In the genomic region with DNA sequence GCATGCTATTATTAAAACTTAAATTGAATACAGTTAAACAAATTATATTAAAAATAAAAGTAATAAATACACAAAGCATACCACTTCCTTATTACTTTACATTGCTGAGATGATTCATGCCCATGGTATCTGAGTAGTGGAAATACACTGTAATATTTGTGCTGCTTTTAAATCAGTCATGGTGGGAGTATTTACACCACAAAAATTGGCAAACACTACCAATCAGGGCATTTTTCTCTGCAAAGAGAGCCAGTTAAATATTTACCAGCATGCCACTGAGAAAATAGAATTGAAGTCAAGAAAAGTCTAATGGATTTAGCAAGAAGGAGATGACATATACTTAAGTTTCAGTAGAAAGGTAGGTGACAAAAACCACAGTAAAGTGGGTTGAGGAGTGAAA, we compare ENCODE assay signal across 12 cellular contexts. TPM values are rescaled to one million over a fixed set of nuclear protein-coding genes. Genes with fewer than 3 reads are reported as not detected.
DNase-seq lines count a peak whose midpoint lies in the region; ATAC-seq, FAIRE-seq and TF ChIP-seq lines count a peak whose summit lies in the region.
"Had no signal": no experiment of that assay in that cellular context is flagged by ENCODE, and none has a peak within 500 bp of the region (broad histone marks: within the 10 kb centered on the region; RNA-seq: fewer than 3 reads in every experiment).

No MANE protein-coding gene starts in this region.

- H3K36me3 ChIP-seq in GM12878 (ENCODE audit: control insufficient read depth in 2 of 2, insufficient read depth in 2 of 2, low read length in 1 of 2) (no peaks in the 10 kb centered on the region), HepG2 (replicated peaks in 1 of 2; ENCODE audit: control insufficient read depth in 1 of 2, insufficient read depth in 2 of 2, low read length in 2 of 2) (0 out of 5 replicates have a peak, but pooled peaks cover 0 to 3% of the 10 kb centered on the region in 2 experiments)
- no peaks in the 10 kb centered on the region for H3K36me3 ChIP-seq in CD8-positive, alpha-beta T cell (ENCODE audit: insufficient read depth, low read length)

- BruUV-seq in GM12878 (replicated peaks; lab: Mats Ljungman, UMichigan) (no TSS peak), HepG2 (replicated peaks; lab: Mats Ljungman, UMichigan) (no TSS peak)

- no peak overlapping the region for H3K27ac Mint-ChIP-seq in CD8-positive, alpha-beta T cell

- H3K9ac ChIP-seq in GM12878 (ENCODE audit: control insufficient read depth, insufficient read depth, low read length) (no peak overlapping the region), HepG2 (ENCODE audit: insufficient read depth, low read depth, low read length) (no peak overlapping the region)

- H4K20me1 ChIP-seq in GM12878 (ENCODE audit: control insufficient read depth, insufficient read depth) (no peaks in the 10 kb centered on the region), HepG2 (ENCODE audit: insufficient read depth, low read length) (no peaks in the 10 kb centered on the region)

- in situ Hi-C loops in GM12878 (cut with MboI), result no loop called here
- in situ Hi-C loops in HepG2 (cut with HindIII; ENCODE audit: extremely low pct_ligation_motif_present, low pct_unique_long_range_greater_than_20kb), result no loop called here

- POLR2A ChIA-PET in GM12878 (lab: Charles Lee) (no interaction called here), HepG2 (lab: Yijun Ruan, JAX) (no interaction called here)
- POLR2A ChIA-PET in CD8-positive, alpha-beta T cell (lab: Charles Lee), result no interaction called here

- H2AFZ ChIP-seq in GM12878 (ENCODE audit: control insufficient read depth, low read depth, low read length) (no peak overlapping the region), HepG2 (ENCODE audit: low read length) (no peak overlapping the region)

- RAD21 ChIA-PET in GM12878 (lab: Charles Lee; ENCODE audit: unreplicated experiment), result no interaction called here

- TF ChIP-seq RAD21 in GM12878 (IDR thresholded peaks at IDR 0.05; ENCODE audit: insufficient read depth, low read depth, low read length) (no peak), HepG2 (CRISPR knock-in tag; IDR thresholded peaks at IDR 0.05) (no peak)

- H3K27ac ChIP-seq in GM12878 (ENCODE audit: control insufficient read depth, insufficient read depth) (no peak overlapping the region), HepG2 (ENCODE audit: extremely low read length, insufficient read depth, low read length) (peak overlapping the region; percentile 38)
- no peak overlapping the region for H3K27ac ChIP-seq in CD8-positive, alpha-beta T cell (ENCODE audit: low read depth, low read length)
- H3K27ac ChIP-seq: HL-60, SK-N-MC had no signal

- TF ChIP-seq CTCF in AG09319 (IDR thresholded peaks at IDR 0.05; ENCODE audit: low read depth, low read length) (no peak), GM12878 (IDR thresholded peaks at IDR 0.05 in 2 of 3, conservative IDR thresholded peaks at IDR 0.05 in 1 of 3; ENCODE audit: control insufficient read depth in 2 of 3, extremely low read depth in 1 of 3, insufficient read depth in 1 of 3, low read depth in 3 of 3, low read length in 3 of 3) (no peak), HepG2 (CRISPR knock-in tag; IDR thresholded peaks at IDR 0.05) (no peak)
- TF ChIP-seq CTCF in CD8-positive, alpha-beta T cell (IDR thresholded peaks at IDR 0.05), result no peak

- H3K9me3 Mint-ChIP-seq in CD8-positive, alpha-beta T cell, result no peaks in the 10 kb centered on the region

- H3K4me1 Mint-ChIP-seq in CD8-positive, alpha-beta T cell (ENCODE audit: low read depth), result no peaks in the 10 kb centered on the region

- no peak for TF ChIP-seq POLR2A in GM12878 (IDR thresholded peaks at IDR 0.05; ENCODE audit: low read depth, low read length)
- no peak for TF ChIP-seq POLR2A in HepG2 (IDR thresholded peaks at IDR 0.05; ENCODE audit: insufficient read depth in 1 of 2, low read depth in 2 of 2, low read length in 2 of 2)

- H3K4me3 ChIP-seq in GM12878 (no peak overlapping the region), HepG2 (replicated peaks in 1 of 3; ENCODE audit: insufficient read depth in 1 of 3, low read depth in 2 of 3, low read length in 3 of 3) (no peak overlapping the region)
- no peak overlapping the region for H3K4me3 ChIP-seq in CD8-positive, alpha-beta T cell (ENCODE audit: low read depth, low read length)
- H3K4me3 ChIP-seq: SK-N-MC had no signal

- H3K4me1 ChIP-seq in GM12878 (ENCODE audit: control insufficient read depth, insufficient read depth, low read length) (no peaks in the 10 kb centered on the region), HepG2 (ENCODE audit: insufficient read depth, low read length) (peaks cover 32% of the 10 kb centered on the region)
- H3K4me1 ChIP-seq in CD8-positive, alpha-beta T cell (ENCODE audit: insufficient read depth, low read length), result no peaks in the 10 kb centered on the region

- intact Hi-C loops in GM12878 (cut with micrococcal nuclease; ENCODE audit: unreplicated experiment), result no loop called here
- intact Hi-C loops in HepG2 (cut with micrococcal nuclease; ENCODE audit: unreplicated experiment), result no loop called here
- intact Hi-C loops in CD8-positive, alpha-beta T cell (cut with DNase I, micrococcal nuclease), result no loop called here

- H3K4me2 ChIP-seq in GM12878 (ENCODE audit: control insufficient read depth, insufficient read depth) (no peak overlapping the region), HepG2 (ENCODE audit: low read depth, low read length) (peak overlapping the region; percentile 14; the same call in 1 of the 2 replicates)

- ATAC-seq in GM12878, result peak; percentile 81
- ATAC-seq in HepG2, result peak; percentile 69
- ATAC-seq in GM21737 (IDR thresholded peaks at IDR 0.05; ENCODE audit: unreplicated experiment), result no peak
- no peak for ATAC-seq in CD8-positive, alpha-beta T cell

- FAIRE-seq in GM12878 (lab: Jason Lieb, UNC) (no peak), HepG2 (lab: Jason Lieb, UNC) (peak; percentile 30)
- FAIRE-seq: D721Med, H1 had no signal

- H3K27me3 Mint-ChIP-seq in CD8-positive, alpha-beta T cell (ENCODE audit: low read depth), result peaks cover 7% of the 10 kb centered on the region

- SMC1A ChIA-PET in GM12878 (lab: Charles Lee; ENCODE audit: uncharacterized antibody, unreplicated experiment), result no interaction called here

- no peaks in the 10 kb centered on the region for H3K36me3 Mint-ChIP-seq in CD8-positive, alpha-beta T cell

- H3K27me3 ChIP-seq in GM12878 (replicated peaks in 1 of 2; ENCODE audit: control insufficient read depth in 2 of 2, insufficient read depth in 2 of 2, low read length in 1 of 2) (no peaks in the 10 kb centered on the region; a peak in 2 of 4 replicates), HepG2 (ENCODE audit: control insufficient read depth in 1 of 2, insufficient read depth in 2 of 2, low read length in 2 of 2) (no peaks in the 10 kb centered on the region)
- H3K27me3 ChIP-seq in CD8-positive, alpha-beta T cell (ENCODE audit: insufficient read depth, low read length), result no peaks in the 10 kb centered on the region

- CTCF ChIA-PET in GM12878 (lab: Yijun Ruan, JAX), result no interaction called here
- CTCF ChIA-PET in HepG2 (lab: Yijun Ruan, JAX; ENCODE audit: low intra/inter-chr PET ratio, low total read pairs), result no interaction called here
- CTCF ChIA-PET in CD8-positive, alpha-beta T cell (lab: Charles Lee), result no interaction called here

- no peaks in the 10 kb centered on the region for H3K79me2 ChIP-seq in GM12878 (ENCODE audit: control insufficient read depth, insufficient read depth, low read length)
- peaks cover 42% of the 10 kb centered on the region for H3K79me2 ChIP-seq in HepG2 (ENCODE audit: insufficient read depth, low read length)

- TF ChIP-seq EP300 in GM12878 (IDR thresholded peaks at IDR 0.05; ENCODE audit: borderline replicate concordance in 1 of 2, control insufficient read depth in 1 of 2, low read depth in 2 of 2, low read length in 2 of 2) (no peak), HepG2 (IDR thresholded peaks at IDR 0.05; ENCODE audit: low read depth in 2 of 2, low read length in 2 of 2) (peak in 1 of 2 experiments; percentile 53; a peak in 1 of 4 replicates), HepG2 (CRISPR knock-in tag; IDR thresholded peaks at IDR 0.05; ENCODE audit: borderline replicate concordance) (no peak)

- H3K4me3 Mint-ChIP-seq in CD8-positive, alpha-beta T cell, result no peak overlapping the region

- H3K9me3 ChIP-seq in GM12878 (replicated peaks; ENCODE audit: control insufficient read depth, insufficient read depth, low read length) (no peaks in the 10 kb centered on the region), HepG2 (ENCODE audit: low read length) (no peaks in the 10 kb centered on the region)
- no peaks in the 10 kb centered on the region for H3K9me3 ChIP-seq in CD8-positive, alpha-beta T cell (ENCODE audit: low read length)

- DNase-seq in AG09319 (ENCODE audit: extremely low read depth, low read depth) (peak; percentile 35), HT1080 (ENCODE audit: low read depth) (peak; percentile 87), GM12878 (ENCODE audit: low read depth, low spot score) (peak; percentile 3), HepG2 (ENCODE audit: low spot score) (peak; percentile 86), NCI-H2029 (lab: John Stamatoyannopoulos, UW) (no peak)
- DNase-seq in CD8-positive, alpha-beta T cell, result no peak
- no peak for DNase-seq in stimulated activated naive CD4-positive, alpha-beta T cell (lab: John Stamatoyannopoulos, UW)

RNA-seq across cellular contexts. Expression of gene PPARG, which starts 19.6 kb away (rescaled TPM):
- 1.7 and 2.6 TPM in 2 replicates for total RNA-seq in HT1080 (2014; rRNA removed; shearing (Covaris generic))
- 1.4 and 1.8 TPM in 2 replicates for polyA plus RNA-seq in HT1080 (2015; cell fraction: cytosol; rRNA removed)
- polyA plus RNA-seq in HT1080 (2015; cell fraction: nucleus; rRNA removed), result 1.1 and 1.3 TPM in 2 replicates
- not detected in 2 replicates for total RNA-seq in GM12878 (2013; cell fraction: nucleolus; rRNA removed)
- total RNA-seq in GM12878 (2014; rRNA removed) (0.11 TPM in 1 of 2 replicates, not detected in the other), GM12878 (2014; rRNA removed; fragmentation: Illumina TruSeq; extraction: Trizol) (not detected in 2 replicates), GM12878 (2021) (0.15 and 0.16 TPM in 2 replicates), HepG2 (2016; rRNA removed; fragmentation: Illumina TruSeq; extraction: Trizol) (13.9 and 14.4 TPM in 2 replicates)
- polyA plus RNA-seq in GM12878 (2011; ENCODE audit: low read depth), result not detected
- polyA plus RNA-seq in GM12878 (2011; rRNA removed) (0.86 and 0.91 TPM in 2 replicates), GM12878 (2014; fragmentation: Illumina TruSeq; extraction: Trizol) (0.06 TPM in 1 of 2 replicates, not detected in the other), GM12878 (2014; fragmentation: Nextera tagmentation; extraction: Ambion mirVana) (not detected), GM12878 (2014; rRNA removed) (not detected in 2 replicates), GM12878 (2016; fragmentation: Nextera tagmentation; extraction: Ambion mirVana) (under 1 TPM in 1 of 2 experiments, not detected in 1; 0.12 TPM), HepG2 (2011; rRNA removed) (57.4 and 58.3 TPM in 2 replicates)
- 0.39 and 0.47 TPM in 2 replicates for polyA plus RNA-seq in GM12878 (2011; cell fraction: cytosol; rRNA removed)
- polyA plus RNA-seq in GM12878 (2011; cell fraction: nucleus; rRNA removed), result 0.22 and 0.41 TPM in 2 replicates
- polyA plus RNA-seq in GM12878 (2012), result 0.10 and 0.11 TPM in 2 replicates
- polyA minus RNA-seq in GM12878 (2011; rRNA and poly(A)+ RNA removed), result 1.2 and 2.2 TPM in 2 replicates
- 0.62 and 1.2 TPM in 2 replicates for polyA minus RNA-seq in GM12878 (2011; cell fraction: cytosol; rRNA and poly(A)+ RNA removed)
- polyA minus RNA-seq in GM12878 (2011; cell fraction: nucleus; rRNA and poly(A)+ RNA removed), result 0.60 and 1.6 TPM in 2 replicates
- total RNA-seq in HepG2 (2016; cell fraction: cytosol; rRNA removed; fragmentation: Illumina TruSeq; extraction: Trizol; ENCODE audit: low read depth), result 46.6 and 50.3 TPM in 2 replicates
- total RNA-seq in HepG2 (2016; cell fraction: insoluble cytoplasmic fraction; rRNA removed; fragmentation: Illumina TruSeq; extraction: Trizol), result 12.2 and 12.9 TPM in 2 replicates
- 42.4 and 46.0 TPM in 2 replicates for total RNA-seq in HepG2 (2016; cell fraction: membrane; rRNA removed; fragmentation: Illumina TruSeq; extraction: Trizol)
- total RNA-seq in HepG2 (2016; cell fraction: nucleus; rRNA removed; fragmentation: Illumina TruSeq; extraction: Trizol), result 9.1 and 11.2 TPM in 2 replicates
- 39.7 and 54.9 TPM in 2 replicates for polyA plus RNA-seq in HepG2 (2011; cell fraction: cytosol; rRNA removed)
- 20.9 and 23.5 TPM in 2 replicates for polyA plus RNA-seq in HepG2 (2011; cell fraction: nucleus; rRNA removed)
- polyA plus RNA-seq in HepG2 (2012), result 46.8 and 53.5 TPM in 2 replicates
- 43.6 and 44.8 TPM in 2 replicates for polyA plus RNA-seq in HepG2 (2016; cell fraction: cytosol; fragmentation: Illumina TruSeq; extraction: Trizol; ENCODE audit: low read depth)
- 14.1 and 15.7 TPM in 2 replicates for polyA plus RNA-seq in HepG2 (2016; cell fraction: insoluble cytoplasmic fraction; fragmentation: Illumina TruSeq; extraction: Trizol; ENCODE audit: low read depth)
- polyA plus RNA-seq in HepG2 (2016; cell fraction: membrane; fragmentation: Illumina TruSeq; extraction: Trizol; ENCODE audit: low read depth), result 44.6 and 47.3 TPM in 2 replicates
- 10.1 and 12.7 TPM in 2 replicates for polyA plus RNA-seq in HepG2 (2016; cell fraction: nucleus; fragmentation: Illumina TruSeq; extraction: Trizol; ENCODE audit: insufficient read depth, low read depth)
- polyA minus RNA-seq in HepG2 (2011; rRNA and poly(A)+ RNA removed; ENCODE audit: low replicate concordance), result 77.5 and 86.5 TPM in 2 replicates
- 38.8 and 51.7 TPM in 2 replicates for polyA minus RNA-seq in HepG2 (2011; cell fraction: cytosol; rRNA and poly(A)+ RNA removed)
- polyA minus RNA-seq in HepG2 (2011; cell fraction: nucleus; rRNA and poly(A)+ RNA removed), result 98.1 and 113 TPM in 2 replicates
- not detected for total RNA-seq in CD8-positive, alpha-beta T cell
- total RNA-seq: H1 had no signal

Comparison
In these comparisons a context has a peak if more than half of its experiments do, and no peak if none do; other contexts are left out.
1. DNase-seq: peak in AG09319 (single experiment), HT1080 (single experiment), GM12878 (single experiment) and HepG2 (single experiment); none in CD8-positive, alpha-beta T cell (0 of 7), stimulated activated naive CD4-positive, alpha-beta T cell (0 of 6) and NCI-H2029 (single experiment).
2. ATAC-seq: peak in GM12878 (single experiment) and HepG2 (single experiment); none in GM21737 (single experiment) and CD8-positive, alpha-beta T cell (single experiment).